In genomic region chr11:73072935-73073481, GRCh38 we compare ENCODE assay signal across 1 cellular context.
TF ChIP-seq lines count a peak whose summit lies in the region.

No MANE protein-coding gene starts in this region.

TF ChIP-seq in GM12878, 131 proteins besides CTCF, POLR2A, EP300 and RAD21 (continued from another document and continues in another):
- TF ChIP-seq SREBF1 (IDR thresholded peaks at IDR 0.05; ENCODE audit: low read length) (no peak), BCLAF1 (IDR thresholded peaks at IDR 0.05) (no peak), CREM (IDR thresholded peaks at IDR 0.05; ENCODE audit: low read depth) (peak; percentile 29; the same call in 1 of the 2 replicates), RELA (IDR thresholded peaks at IDR 0.05; ENCODE audit: borderline replicate concordance, partially characterized antibody) (no peak), ZNF217 (IDR thresholded peaks at IDR 0.05) (peak; percentile 78; the same call in 1 of the 2 replicates), SREBF2 (IDR thresholded peaks at IDR 0.05; ENCODE audit: low read length) (no peak), ELK1 (IDR thresholded peaks at IDR 0.05; ENCODE audit: low read depth, low read length) (no peak), REST (IDR thresholded peaks at IDR 0.05; ENCODE audit: low read depth, low read length) (no peak), FOS (IDR thresholded peaks at IDR 0.05; ENCODE audit: borderline replicate concordance, extremely low read depth, insufficient read length) (no peak), KLF5 (IDR thresholded peaks at IDR 0.05; ENCODE audit: partially characterized antibody) (no peak), PKNOX1 (IDR thresholded peaks at IDR 0.05) (peak; percentile 14; the same call in 1 of the 2 replicates), PBX3 (IDR thresholded peaks at IDR 0.05; ENCODE audit: insufficient replicate concordance, low read depth, low read length) (no peak), ZNF687 (IDR thresholded peaks at IDR 0.05) (no peak), NFIC (IDR thresholded peaks at IDR 0.05; ENCODE audit: low read depth, low read length) (peak; percentile 71), SRF (IDR thresholded peaks at IDR 0.05; ENCODE audit: low read depth in 2 of 2, low read length in 2 of 2) (no peak), CEBPB (IDR thresholded peaks at IDR 0.05; ENCODE audit: borderline replicate concordance in 1 of 2, low read depth in 2 of 2, low read length in 2 of 2) (no peak), ASH2L (IDR thresholded peaks at IDR 0.05; ENCODE audit: borderline replicate concordance, low read depth) (no peak), MEF2B (IDR thresholded peaks at IDR 0.05; ENCODE audit: partially characterized antibody, poor library complexity, severe bottlenecking) (peak; percentile 59), RBBP5 (conservative IDR thresholded peaks at IDR 0.05) (no peak), TCF7 (IDR thresholded peaks at IDR 0.05; ENCODE audit: borderline replicate concordance) (no peak), ZNF592 (IDR thresholded peaks at IDR 0.05) (no peak), HCFC1 (IDR thresholded peaks at IDR 0.05; ENCODE audit: low read length) (no peak), ESRRA (IDR thresholded peaks at IDR 0.05; ENCODE audit: low read length) (no peak), IKZF2 (IDR thresholded peaks at IDR 0.05) (peak; percentile 74), ZNF274 (IDR thresholded peaks at IDR 0.05; ENCODE audit: insufficient read depth, insufficient read length) (no peak), YBX1 (IDR thresholded peaks at IDR 0.05) (no peak), DPF2 (IDR thresholded peaks at IDR 0.05) (peak; percentile 91), RAD51 (IDR thresholded peaks at IDR 0.05) (no peak), ZNF207 (IDR thresholded peaks at IDR 0.05; ENCODE audit: borderline replicate concordance) (no peak)
- TF ChIP-seq, protein P1, sequence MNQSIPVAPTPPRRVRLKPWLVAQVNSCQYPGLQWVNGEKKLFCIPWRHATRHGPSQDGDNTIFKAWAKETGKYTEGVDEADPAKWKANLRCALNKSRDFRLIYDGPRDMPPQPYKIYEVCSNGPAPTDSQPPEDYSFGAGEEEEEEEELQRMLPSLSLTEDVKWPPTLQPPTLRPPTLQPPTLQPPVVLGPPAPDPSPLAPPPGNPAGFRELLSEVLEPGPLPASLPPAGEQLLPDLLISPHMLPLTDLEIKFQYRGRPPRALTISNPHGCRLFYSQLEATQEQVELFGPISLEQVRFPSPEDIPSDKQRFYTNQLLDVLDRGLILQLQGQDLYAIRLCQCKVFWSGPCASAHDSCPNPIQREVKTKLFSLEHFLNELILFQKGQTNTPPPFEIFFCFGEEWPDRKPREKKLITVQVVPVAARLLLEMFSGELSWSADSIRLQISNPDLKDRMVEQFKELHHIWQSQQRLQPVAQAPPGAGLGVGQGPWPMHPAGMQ (IDR thresholded peaks at IDR 0.05; ENCODE audit: borderline replicate concordance), result no peak
- TF ChIP-seq, protein P2, sequence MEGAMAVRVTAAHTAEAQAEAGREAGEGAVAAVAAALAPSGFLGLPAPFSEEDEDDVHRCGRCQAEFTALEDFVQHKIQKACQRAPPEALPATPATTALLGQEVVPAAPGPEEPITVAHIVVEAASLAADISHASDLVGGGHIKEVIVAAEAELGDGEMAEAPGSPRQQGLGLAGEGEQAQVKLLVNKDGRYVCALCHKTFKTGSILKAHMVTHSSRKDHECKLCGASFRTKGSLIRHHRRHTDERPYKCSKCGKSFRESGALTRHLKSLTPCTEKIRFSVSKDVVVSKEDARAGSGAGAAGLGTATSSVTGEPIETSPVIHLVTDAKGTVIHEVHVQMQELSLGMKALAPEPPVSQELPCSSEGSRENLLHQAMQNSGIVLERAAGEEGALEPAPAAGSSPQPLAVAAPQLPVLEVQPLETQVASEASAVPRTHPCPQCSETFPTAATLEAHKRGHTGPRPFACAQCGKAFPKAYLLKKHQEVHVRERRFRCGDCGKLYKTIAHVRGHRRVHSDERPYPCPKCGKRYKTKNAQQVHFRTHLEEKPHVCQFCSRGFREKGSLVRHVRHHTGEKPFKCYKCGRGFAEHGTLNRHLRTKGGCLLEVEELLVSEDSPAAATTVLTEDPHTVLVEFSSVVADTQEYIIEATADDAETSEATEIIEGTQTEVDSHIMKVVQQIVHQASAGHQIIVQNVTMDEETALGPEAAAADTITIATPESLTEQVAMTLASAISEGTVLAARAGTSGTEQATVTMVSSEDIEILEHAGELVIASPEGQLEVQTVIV (IDR thresholded peaks at IDR 0.05; ENCODE audit: borderline replicate concordance, partially characterized antibody), result no peak
